7 cellular contexts compared by ENCODE assay signal in the genomic region with DNA sequence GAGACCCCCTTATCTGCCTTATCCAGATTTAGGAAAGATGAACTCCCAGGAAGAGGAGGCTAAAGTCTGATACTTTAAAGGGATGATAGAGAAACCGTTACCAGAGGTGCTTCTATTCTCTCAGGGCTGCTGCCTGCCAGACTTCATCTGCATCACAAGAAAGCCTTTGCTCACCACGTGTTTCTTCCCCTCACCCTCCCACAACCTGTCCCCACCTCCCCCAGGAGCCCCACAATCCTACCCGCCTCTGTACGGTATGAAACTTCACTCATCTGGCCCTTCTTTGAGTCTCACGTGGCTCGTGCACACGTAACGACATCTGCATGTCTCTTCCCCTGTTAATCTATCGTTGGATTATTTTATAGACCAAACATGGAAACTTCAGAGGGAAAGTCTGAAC.
DNase-seq lines count a peak whose midpoint lies in the region; ATAC-seq, FAIRE-seq and TF ChIP-seq lines count a peak whose summit lies in the region.
"Not testable (repeated sequence)": the region's sequence is repeated elsewhere in the genome, so short reads cannot be mapped to it uniquely, and the experiment has no call there.

No MANE protein-coding gene starts in this region.

- CTCF ChIA-PET in WTC11 (lab: Charles Lee) = interaction anchor here (1.6 kb wide), 1 partner anchor 249 kb away, joined by 3 read pairs; no protein-coding TSS in a partner anchor

- H3K36me3 ChIP-seq in GM23338 (ENCODE audit: insufficient read depth); bronchial epithelial cell (ENCODE audit: control insufficient read depth, insufficient read depth, low read length): not testable (repeated sequence)
- H3K36me3 ChIP-seq in iPS-20b (ENCODE audit: insufficient read depth, low read depth, low read length) = peaks cover 32% of the 10 kb centered on the region

- TF ChIP-seq CTCF in GM23338 (conservative IDR thresholded peaks at IDR 0.05; ENCODE audit: low read depth in 2 of 2); WTC11 (IDR thresholded peaks at IDR 0.05); bronchial epithelial cell (IDR thresholded peaks at IDR 0.05; ENCODE audit: insufficient read depth, low read length, severe bottlenecking); endothelial cell (IDR thresholded peaks at IDR 0.05; ENCODE audit: unreplicated experiment): not testable (repeated sequence)

- not testable (repeated sequence) for H3K4me3 Mint-ChIP-seq in GM23338
- H3K4me3 Mint-ChIP-seq in WTC11 (0 out of 2 replicates have a peak overlapping the region, but pooled peaks have one; percentile 15), endothelial cell (ENCODE audit: unreplicated experiment) (peak overlapping the region; percentile 10)

- H3K9me3 Mint-ChIP-seq in GM23338; WTC11; endothelial cell (ENCODE audit: unreplicated experiment): not testable (repeated sequence)

- not testable (repeated sequence) for H3K9me3 ChIP-seq in iPS-20b (ENCODE audit: insufficient read depth, low read depth, low read length)

- ATAC-seq in GM23338 = peak; percentile 94
- peak; percentile 86 for ATAC-seq in WTC11

- DNase-seq in GM23338 (ENCODE audit: low spot score) (peak; percentile 19), NCI-H82 (lab: John Stamatoyannopoulos, UW) (peak; percentile 23), WTC11 (ENCODE audit: low spot score) (peak; percentile 23), iPS DF 19.7 (ENCODE audit: low read depth, low spot score) (peak; percentile 2)
- not testable (repeated sequence) for DNase-seq in bronchial epithelial cell (ENCODE audit: low read depth); endothelial cell (ENCODE audit: low spot score)

- peak overlapping the region; percentile 22; the same call in 1 of the 2 replicates for H3K27ac Mint-ChIP-seq in GM23338
- not testable (repeated sequence) for H3K27ac Mint-ChIP-seq in WTC11; endothelial cell (ENCODE audit: unreplicated experiment)

- H3K4me1 ChIP-seq in GM23338 (ENCODE audit: insufficient read depth) = not testable (repeated sequence)
- peaks cover 13% of the 10 kb centered on the region; the same call in 1 of the 2 replicates for H3K4me1 ChIP-seq in iPS-20b (ENCODE audit: insufficient read depth, low read length)

- H3K4me3 ChIP-seq in GM23338; bronchial epithelial cell (ENCODE audit: low read depth, low read length): not testable (repeated sequence)
- peak overlapping the region; percentile 35; the same call in 1 of the 2 replicates for H3K4me3 ChIP-seq in iPS-20b (ENCODE audit: low read length)

- H3K79me2 ChIP-seq in GM23338 (replicated peaks; ENCODE audit: insufficient read depth) = not testable (repeated sequence)

- not testable (repeated sequence) for H4K20me1 ChIP-seq in GM23338 (replicated peaks; ENCODE audit: insufficient read depth)

- peak; percentile 99 for FAIRE-seq in bronchial epithelial cell (lab: Jason Lieb, UNC)

- H3K27me3 ChIP-seq in GM23338 (ENCODE audit: insufficient read depth); bronchial epithelial cell (ENCODE audit: control insufficient read depth, insufficient read depth, low read length); iPS-20b (ENCODE audit: insufficient read depth, low read length): not testable (repeated sequence)

- not testable (repeated sequence) for H3K9ac ChIP-seq in iPS-20b (ENCODE audit: low read depth, low read length)

- POLR2A ChIA-PET in WTC11 (lab: Charles Lee) = not testable (repeated sequence)

- not testable (repeated sequence) for H3K27ac ChIP-seq in GM23338 (ENCODE audit: low read depth); iPS-20b (ENCODE audit: low read length)

- H3K9me2 ChIP-seq in GM23338 (ENCODE audit: insufficient read depth) = not testable (repeated sequence)

- H3K27me3 Mint-ChIP-seq in GM23338 (ENCODE audit: insufficient read depth, low read depth, poor library complexity); WTC11 (ENCODE audit: low read depth); endothelial cell (ENCODE audit: unreplicated experiment): not testable (repeated sequence)

- H3K36me3 Mint-ChIP-seq in GM23338 (ENCODE audit: low read depth) = peaks cover 51% of the 10 kb centered on the region
- peaks cover 66% of the 10 kb centered on the region for H3K36me3 Mint-ChIP-seq in WTC11
- not testable (repeated sequence) for H3K36me3 Mint-ChIP-seq in endothelial cell (ENCODE audit: low read depth, unreplicated experiment)

- not testable (repeated sequence) for H3F3A ChIP-seq in GM23338 (replicated peaks; ENCODE audit: low read depth)

- not testable (repeated sequence) for H2AFZ ChIP-seq in GM23338

- H3K4me1 Mint-ChIP-seq in GM23338 = peaks cover 13% of the 10 kb centered on the region
- peaks cover 18% of the 10 kb centered on the region for H3K4me1 Mint-ChIP-seq in WTC11
- not testable (repeated sequence) for H3K4me1 Mint-ChIP-seq in endothelial cell (ENCODE audit: unreplicated experiment)

- not testable (repeated sequence) for H3K4me2 ChIP-seq in GM23338
